Comparison of ENCODE assay signal across 21 cellular contexts in genomic region chr7:87192784-87193487, GRCh38. TPM values are rescaled to one million over a fixed set of nuclear protein-coding genes. Genes with fewer than 3 reads are reported as not detected.
DNase-seq lines count a peak whose midpoint lies in the region; ATAC-seq, FAIRE-seq and TF ChIP-seq lines count a peak whose summit lies in the region.
"Had no signal": no experiment of that assay in that cellular context is flagged by ENCODE, and none has a peak within 500 bp of the region (broad histone marks: within the 10 kb centered on the region; RNA-seq: fewer than 3 reads in every experiment).

No MANE protein-coding gene starts in this region.

- peak overlapping the region; percentile 42 for H3K27ac Mint-ChIP-seq in CD4-positive, alpha-beta T cell
- peak overlapping the region; percentile 43 for H3K27ac Mint-ChIP-seq in activated CD8-positive, alpha-beta T cell treated with anti-CD3 and anti-CD28 coated beads, Interleukin-2, amount 10 ng/mL, durations not matched to agents 7 days and 5 days
- peak overlapping the region in 8 of 9 donors; percentile 59 to 89 (median 78) for H3K27ac Mint-ChIP-seq in naive thymus-derived CD4-positive, alpha-beta T cell

- TF ChIP-seq POLR2A in GM12891 (IDR thresholded peaks at IDR 0.05; ENCODE audit: low read depth, low read length) = no peak; the same call in 1 of the 2 replicates

- peak; percentile 57 for FAIRE-seq in GM12891 (lab: Jason Lieb, UNC)
- FAIRE-seq: endothelial cell of umbilical vein, H54 had no signal

- no peak overlapping the region for H3K4me3 ChIP-seq in naive thymus-derived CD4-positive, alpha-beta T cell (ENCODE audit: low read length)
- H3K4me3 ChIP-seq: mucosa of descending colon, sigmoid colon had no signal

- no peaks in the 10 kb centered on the region for H3K9me3 Mint-ChIP-seq in CD4-positive, alpha-beta T cell
- no peaks in the 10 kb centered on the region for H3K9me3 Mint-ChIP-seq in activated CD8-positive, alpha-beta T cell treated with anti-CD3 and anti-CD28 coated beads, Interleukin-2, amount 10 ng/mL, durations not matched to agents 7 days and 5 days (ENCODE audit: insufficient read depth)
- H3K9me3 Mint-ChIP-seq in naive thymus-derived CD4-positive, alpha-beta T cell = no peaks in the 10 kb centered on the region

- POLR2A ChIA-PET in CD4-positive, alpha-beta T cell (lab: Charles Lee) = interaction anchor here (2.0 to 4.2 kb wide), 2 partner anchors 9 to 27 kb away, joined by 8 to 26 read pairs; partner anchors contain the start of gene TMEM243
- POLR2A ChIA-PET in activated CD8-positive, alpha-beta T cell treated with anti-CD3 and anti-CD28 coated beads, Interleukin-2, amount 10 ng/mL, durations not matched to agents 7 days and 5 days (lab: Charles Lee) = interaction anchor here (0.6 to 2.3 kb wide), 4 partner anchors 9 to 33 kb away, joined by 3 to 9 read pairs (median 7); no protein-coding TSS in a partner anchor
- POLR2A ChIA-PET in naive thymus-derived CD4-positive, alpha-beta T cell (lab: Charles Lee) = interaction anchor here (0.6 to 3.5 kb wide), 6 partner anchors 10 to 45 kb away, joined by 3 to 25 read pairs (median 6); partner anchors contain the start of gene TMEM243

- peaks cover 67% of the 10 kb centered on the region for H3K4me1 Mint-ChIP-seq in CD4-positive, alpha-beta T cell (ENCODE audit: low read depth)
- H3K4me1 Mint-ChIP-seq in activated CD8-positive, alpha-beta T cell treated with anti-CD3 and anti-CD28 coated beads, Interleukin-2, amount 10 ng/mL, durations not matched to agents 7 days and 5 days (ENCODE audit: low read depth) = peaks cover 9% of the 10 kb centered on the region
- H3K4me1 Mint-ChIP-seq in naive thymus-derived CD4-positive, alpha-beta T cell = peaks cover 3 to 55% (median 27%) of the 10 kb centered on the region in 7 donors

- peaks cover 4 to 59% (median 41%) of the 10 kb centered on the region in 3 experiments for H3K36me3 ChIP-seq in naive thymus-derived CD4-positive, alpha-beta T cell (ENCODE audit: control insufficient read depth in 2 of 3, insufficient read depth in 3 of 3, low read length in 3 of 3)

- H3K4me1 ChIP-seq in naive thymus-derived CD4-positive, alpha-beta T cell (ENCODE audit: control insufficient read depth in 2 of 2, insufficient read depth in 2 of 2, low read length in 2 of 2) = no peaks in the 10 kb centered on the region
- H3K4me1 ChIP-seq: foreskin keratinocyte had no signal

- peak; percentile 15 for ATAC-seq in CD4-positive, alpha-beta T cell (ENCODE audit: poor library complexity)
- no peak for ATAC-seq in activated CD8-positive, alpha-beta T cell treated with anti-CD3 and anti-CD28 coated beads, Interleukin-2, amount 10 ng/mL, durations not matched to agents 7 days and 5 days
- ATAC-seq in naive thymus-derived CD4-positive, alpha-beta T cell = no peak
- ATAC-seq in GM21576 (IDR thresholded peaks at IDR 0.05; ENCODE audit: unreplicated experiment) = no peak
- ATAC-seq in GM19035 (IDR thresholded peaks at IDR 0.05; ENCODE audit: unreplicated experiment) = no peak
- ATAC-seq: foreskin keratinocyte, left lobe of liver, mucosa of descending colon had no signal

- H3K9me3 ChIP-seq in CD4-positive, alpha-beta T cell (ENCODE audit: control insufficient read depth, low read length) = no peaks in the 10 kb centered on the region
- H3K9me3 ChIP-seq in naive thymus-derived CD4-positive, alpha-beta T cell (ENCODE audit: control insufficient read depth in 2 of 3, low read length in 3 of 3) = no peaks in the 10 kb centered on the region
- H3K9me3 ChIP-seq: mucosa of descending colon, sigmoid colon had no signal

- TF ChIP-seq CTCF in CD4-positive, alpha-beta T cell (IDR thresholded peaks at IDR 0.05) = no peak

- intact Hi-C loops in CD4-positive, alpha-beta T cell (cut with DNase I, micrococcal nuclease) = loop anchor here in 1 of 2 experiments (2.0 kb wide), 1 partner anchor 26 kb away; the partner anchor contains the start of gene TMEM243
- intact Hi-C loops in naive thymus-derived CD4-positive, alpha-beta T cell (cut with micrococcal nuclease) = no loop called here

- no peak for DNase-seq in CD4-positive, alpha-beta T cell
- no peak for DNase-seq in GM12891 (ENCODE audit: insufficient read length, low spot score)
- DNase-seq in activated CD8-positive, alpha-beta T cell treated with anti-CD3 and anti-CD28 coated beads, Interleukin-2, amount 10 ng/mL, durations not matched to agents 7 days and 5 days = no peak
- DNase-seq in naive thymus-derived CD4-positive, alpha-beta T cell = no peak
- DNase-seq in SHP77 treated with DMSO at 0.1 percent for 48 hours (lab: John Stamatoyannopoulos, UW) = no peak
- DNase-seq: activated CD4-positive, alpha-beta T cell treated with anti-CD3 and anti-CD28 coated beads for 1 hour; anterior cingulate cortex; DMS 273 treated with DMSO at 0.1 percent for 48 hours; foreskin keratinocyte; KG1; mucosa of descending colon; NCI-H2081 treated with DMSO at 0.1 percent for 48 hours; NCI-H510A; Right ventricle myocardium superior; sigmoid colon; substantia nigra had no signal

- H3K27ac ChIP-seq in CD4-positive, alpha-beta T cell (ENCODE audit: low read depth, low read length) = no peak overlapping the region
- H3K27ac ChIP-seq in naive thymus-derived CD4-positive, alpha-beta T cell (ENCODE audit: low read depth, low read length) = peak overlapping the region; percentile 2
- H3K27ac ChIP-seq: foreskin keratinocyte, sigmoid colon had no signal

- CTCF ChIA-PET in CD4-positive, alpha-beta T cell (lab: Charles Lee) = no interaction called here
- CTCF ChIA-PET in activated CD8-positive, alpha-beta T cell treated with anti-CD3 and anti-CD28 coated beads, Interleukin-2, amount 10 ng/mL, durations not matched to agents 7 days and 5 days (lab: Charles Lee) = interaction anchor here (0.9 to 1.3 kb wide), 2 partner anchors 28 to 39 kb away, joined by 3 read pairs; no protein-coding TSS in a partner anchor
- CTCF ChIA-PET in naive thymus-derived CD4-positive, alpha-beta T cell (lab: Charles Lee) = interaction anchor here (1.0 kb wide), 1 partner anchor 26 kb away, joined by 3 read pairs; the partner anchor contains the start of gene TMEM243

- no peaks in the 10 kb centered on the region for H3K27me3 Mint-ChIP-seq in CD4-positive, alpha-beta T cell
- H3K27me3 Mint-ChIP-seq in activated CD8-positive, alpha-beta T cell treated with anti-CD3 and anti-CD28 coated beads, Interleukin-2, amount 10 ng/mL, durations not matched to agents 7 days and 5 days (ENCODE audit: low read depth) = no peaks in the 10 kb centered on the region
- no peaks in the 10 kb centered on the region for H3K27me3 Mint-ChIP-seq in naive thymus-derived CD4-positive, alpha-beta T cell

- no peak overlapping the region for H3K4me3 Mint-ChIP-seq in CD4-positive, alpha-beta T cell
- H3K4me3 Mint-ChIP-seq in activated CD8-positive, alpha-beta T cell treated with anti-CD3 and anti-CD28 coated beads, Interleukin-2, amount 10 ng/mL, durations not matched to agents 7 days and 5 days = no peak overlapping the region
- H3K4me3 Mint-ChIP-seq in naive thymus-derived CD4-positive, alpha-beta T cell = peak overlapping the region in 2 of 10 donors; percentile 20 to 23

- no peaks in the 10 kb centered on the region for H3K27me3 ChIP-seq in CD4-positive, alpha-beta T cell (ENCODE audit: control insufficient read depth, insufficient read depth, low read length)
- no peaks in the 10 kb centered on the region for H3K27me3 ChIP-seq in naive thymus-derived CD4-positive, alpha-beta T cell (ENCODE audit: control insufficient read depth in 2 of 2, insufficient read depth in 2 of 2, low read length in 2 of 2)
- H3K27me3 ChIP-seq: foreskin keratinocyte, sigmoid colon had no signal

- peaks cover 97% of the 10 kb centered on the region for H3K36me3 Mint-ChIP-seq in CD4-positive, alpha-beta T cell (ENCODE audit: low read depth)
- H3K36me3 Mint-ChIP-seq in activated CD8-positive, alpha-beta T cell treated with anti-CD3 and anti-CD28 coated beads, Interleukin-2, amount 10 ng/mL, durations not matched to agents 7 days and 5 days (ENCODE audit: low read depth) = peaks cover 76% of the 10 kb centered on the region
- peaks cover 4 to 46% (median 35%) of the 10 kb centered on the region in 5 donors for H3K36me3 Mint-ChIP-seq in naive thymus-derived CD4-positive, alpha-beta T cell

TF ChIP-seq in GM12891, 5 proteins besides CTCF, POLR2A, EP300 and RAD21:
- TF ChIP-seq POLR2AphosphoS5 (IDR thresholded peaks at IDR 0.05; ENCODE audit: low read depth, low read length) = peak; percentile 47
- TF ChIP-seq SPI1 (IDR thresholded peaks at IDR 0.05; ENCODE audit: low read depth, low read length) = no peak
- peak; percentile 36; the same call in 1 of the 2 replicates for TF ChIP-seq POU2F2 (IDR thresholded peaks at IDR 0.05; ENCODE audit: low read depth, low read length)
- no peak for TF ChIP-seq TAF1 (IDR thresholded peaks at IDR 0.05; ENCODE audit: low read depth, low read length)
- no peak for TF ChIP-seq PAX5 (IDR thresholded peaks at IDR 0.05; ENCODE audit: insufficient read depth, low read length, severe bottlenecking)

RNA-seq across cellular contexts. Expression of gene TMEM243, which starts 26.6 kb away (rescaled TPM):
- 100 to 1,000 TPM; 158 to 161 TPM for total RNA-seq in CD4-positive, alpha-beta T cell
- 90.1 TPM for polyA plus RNA-seq in GM12891 (2012; ENCODE audit: low read depth, missing spikeins)
- total RNA-seq in activated CD8-positive, alpha-beta T cell treated with anti-CD3 and anti-CD28 coated beads, Interleukin-2, amount 10 ng/mL, durations not matched to agents 7 days and 5 days = 10 to 100 TPM; 39.6 to 42.4 TPM
- 100 to 1,000 TPM in 4 of 5 experiments, 10 to 100 TPM in 1; 50.0 to 153 (median 125) TPM for total RNA-seq in naive thymus-derived CD4-positive, alpha-beta T cell
- polyA plus RNA-seq in naive thymus-derived CD4-positive, alpha-beta T cell = 100 to 1,000 TPM in 1 of 2 donors, 10 to 100 TPM in 1; 81.3 to 111 TPM

RNA-seq across cellular contexts. Expression of gene DMTF1, which starts 40.7 kb away (rescaled TPM):
- total RNA-seq in CD4-positive, alpha-beta T cell = 100 to 1,000 TPM; 114 to 115 TPM
- polyA plus RNA-seq in GM12891 (2012; ENCODE audit: low read depth, missing spikeins) = 53.0 TPM
- 10 to 100 TPM; 94.7 to 96.8 TPM for total RNA-seq in activated CD8-positive, alpha-beta T cell treated with anti-CD3 and anti-CD28 coated beads, Interleukin-2, amount 10 ng/mL, durations not matched to agents 7 days and 5 days
- total RNA-seq in naive thymus-derived CD4-positive, alpha-beta T cell = 100 to 1,000 TPM; 118 to 159 (median 131) TPM
- 10 to 100 TPM; 33.9 to 36.2 TPM for polyA plus RNA-seq in naive thymus-derived CD4-positive, alpha-beta T cell
